Comparison of ENCODE assay signal across 38 cellular contexts in genomic region chr1:90675161-90675847, GRCh38. TPM values are rescaled to one million over a fixed set of nuclear protein-coding genes. Genes with fewer than 3 reads are reported as not detected.
"Had no signal": no experiment of that assay in that cellular context is flagged by ENCODE, and none has a peak within 500 bp of the region (broad histone marks: within the 10 kb centered on the region; RNA-seq: fewer than 3 reads in every experiment).

No MANE protein-coding gene starts in this region.

- H3K9me3 ChIP-seq: MG63 had no signal

- H3K4me3 ChIP-seq: MG63 had no signal

- H3K36me3 ChIP-seq: MG63 had no signal

- DNase-seq: Karpas-422, Kasumi-1, MG63, MM.1S, MV-4-11, NCI-H1048, NCI-H1092, NCI-H1092 treated with DMSO at 0.1 percent for 48 hours, NCI-H1105, NCI-H1105 treated with DMSO at 0.1 percent for 48 hours, NCI-H1417, NCI-H1417 treated with DMSO at 0.1 percent for 48 hours, NCI-H1436, NCI-H1436 treated with DMSO at 0.1 percent for 48 hours, NCI-H146, NCI-H1694, NCI-H1694 treated with DMSO at 0.1 percent for 48 hours, NCI-H187, NCI-H187 treated with DMSO at 0.1 percent for 48 hours, NCI-H1930, NCI-H2029, NCI-H2029 treated with DMSO at 0.1 percent for 48 hours, NCI-H2081, NCI-H2081 treated with DMSO at 0.1 percent for 48 hours, NCI-H2107, NCI-H2171, NCI-H2171 treated with DMSO at 0.1 percent for 48 hours, NCI-H2227 treated with DMSO at 0.1 percent for 48 hours, NCI-H226, NCI-H345, NCI-H446, NCI-H446 treated with DMSO at 0.1 percent for 48 hours, NCI-H510A, NCI-H510A treated with DMSO at 0.1 percent for 48 hours had no signal

RNA-seq across cellular contexts. Expression of gene BARHL2, which starts 41.8 kb away (rescaled TPM):
- total RNA-seq: LHCN-M2, M059J, MCF 10A, NCI-H460 had no signal
